ENCODE assay signal across 8 cellular contexts in the genomic region with DNA sequence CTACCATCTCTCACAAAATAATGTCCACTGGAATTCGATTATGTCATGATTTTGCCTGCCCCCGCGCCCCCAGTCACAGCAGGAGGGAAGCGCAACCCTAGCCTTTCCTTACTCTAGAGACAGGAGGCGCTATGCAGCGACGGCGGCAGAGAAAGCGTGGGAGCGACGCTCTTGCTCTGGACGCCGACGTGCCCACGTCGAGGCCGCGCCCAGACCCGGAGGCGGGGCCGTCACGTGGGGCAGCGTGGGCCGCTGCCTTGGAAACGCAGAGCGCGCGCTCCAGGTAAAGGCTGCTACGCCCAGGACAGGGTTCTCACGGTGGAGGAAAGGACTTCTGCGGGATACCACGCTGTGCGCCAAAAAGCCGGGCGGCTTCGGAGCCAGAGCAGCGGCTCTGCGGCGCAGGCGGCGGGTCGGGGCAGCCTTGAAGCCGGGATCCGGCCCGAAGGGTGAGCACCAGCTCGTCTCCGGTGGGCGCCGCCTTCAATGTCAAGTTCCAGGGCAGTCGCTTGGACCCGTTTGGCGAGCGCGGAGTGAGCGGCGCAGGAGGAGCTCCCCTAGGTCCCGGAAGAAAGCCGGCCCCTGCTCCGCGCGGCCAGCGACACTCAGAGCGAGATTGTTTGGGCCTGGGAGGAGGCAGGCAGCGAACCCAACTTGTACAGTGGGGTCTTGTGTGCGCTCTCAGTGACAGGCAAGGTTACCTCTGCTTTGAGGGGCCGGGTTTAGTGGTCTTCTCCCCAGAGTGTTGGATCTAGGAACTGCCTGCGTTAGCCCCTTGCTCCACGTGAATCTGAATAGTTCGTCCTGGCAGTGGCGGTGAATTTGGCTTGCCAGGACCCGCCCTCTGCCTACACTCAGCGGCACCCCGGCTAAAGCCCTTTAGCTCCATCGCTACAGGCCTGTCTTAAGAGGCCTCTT.
DNase-seq lines count a peak whose midpoint lies in the region; ATAC-seq and TF ChIP-seq lines count a peak whose summit lies in the region.

No MANE protein-coding gene starts in this region.

- ATAC-seq in GM21526 (IDR thresholded peaks at IDR 0.05; ENCODE audit: low FRiP score, unreplicated experiment), result peak; percentile 94
- peak; percentile 99 for ATAC-seq in mucosa of descending colon

- H3K4me1 ChIP-seq in OCI-LY3 (ENCODE audit: low read length), result peaks cover 14% of the 10 kb centered on the region
- peaks cover 10% of the 10 kb centered on the region for H3K4me1 ChIP-seq in mucosa of descending colon (ENCODE audit: low read depth)

- DNase-seq in DMS114 treated with DMSO at 0.1 percent for 48 hours (lab: John Stamatoyannopoulos, UW; ENCODE audit: unreplicated experiment), result peak; percentile 72
- peak; percentile 77 for DNase-seq in HuH-7 (ENCODE audit: low spot score)
- DNase-seq in activated T-cell treated with anti-CD3 and anti-CD28 coated beads for 4 hours, result peak; percentile 79
- peak; percentile 29 for DNase-seq in epithelial cell of proximal tubule (ENCODE audit: low read depth)
- DNase-seq in mucosa of descending colon, result peak; percentile 89 to 92 (median 92)
- peak; percentile 57 to 71 for DNase-seq in stimulated activated CD8-positive, alpha-beta memory T cell treated with anti-CD3 and anti-CD28 coated beads, Interleukin-4, amount 100 ng/mL, for 1 hour (ENCODE audit: low read depth in 2 of 2, low spot score in 1 of 2)

- H3K4me3 ChIP-seq in OCI-LY3 (ENCODE audit: low read length), result peak overlapping the region; percentile 93
- H3K4me3 ChIP-seq in epithelial cell of proximal tubule (ENCODE audit: low read depth, low read length), result peak overlapping the region; percentile 77
- peak overlapping the region; percentile 81 for H3K4me3 ChIP-seq in mucosa of descending colon

- H3K27ac ChIP-seq in OCI-LY3 (ENCODE audit: low read length), result peak overlapping the region; percentile 18; the same call in 1 of the 2 replicates

- peaks cover 22% of the 10 kb centered on the region for H3K79me2 ChIP-seq in OCI-LY3 (ENCODE audit: low read length)

- H3K9ac ChIP-seq in OCI-LY3 (ENCODE audit: low read length), result peak overlapping the region; percentile 69

- intact Hi-C loops in mucosa of descending colon (cut with DNase I, micrococcal nuclease), result loop anchor here (2.0 to 10.0 kb wide), 2 partner anchors 177 to 179 kb away; no protein-coding TSS in a partner anchor

- H4K20me1 ChIP-seq in OCI-LY3 (ENCODE audit: insufficient read depth, low read length), result no peaks in the 10 kb centered on the region

- peak overlapping the region; percentile 93 for H3K4me2 ChIP-seq in OCI-LY3 (ENCODE audit: low read length)

- peak; percentile 71 for TF ChIP-seq CTCF in OCI-LY3 (IDR thresholded peaks at IDR 0.05; ENCODE audit: low read depth, low read length)
- peak; percentile 87 for TF ChIP-seq CTCF in epithelial cell of proximal tubule (conservative IDR thresholded peaks at IDR 0.05; ENCODE audit: low read depth, low read length)
- TF ChIP-seq CTCF in mucosa of descending colon (IDR thresholded peaks at IDR 0.05), result peak; percentile 83

- peak overlapping the region; percentile 88 for H2AFZ ChIP-seq in OCI-LY3 (ENCODE audit: low read depth, low read length)

- H3K27me3 ChIP-seq in OCI-LY3 (ENCODE audit: low read depth, low read length), result no peaks in the 10 kb centered on the region

- H3K36me3 ChIP-seq in OCI-LY3 (replicated peaks; ENCODE audit: low read depth, low read length) (no peaks in the 10 kb centered on the region), mucosa of descending colon (ENCODE audit: low read depth) (no peaks in the 10 kb centered on the region)

- H3K9me3 ChIP-seq in OCI-LY3 (ENCODE audit: insufficient read depth, low read length), result no peaks in the 10 kb centered on the region
- H3K9me3 ChIP-seq in mucosa of descending colon, result no peaks in the 10 kb centered on the region

Comparison
In these comparisons a context has a peak if more than half of its experiments do, and no peak if none do; other contexts are left out.
1. Peak in every context shown above with its lines: DNase-seq, ATAC-seq, H3K4me3 ChIP-seq and H3K27ac ChIP-seq.
2. DNase-seq: peak in every context shown above with its lines; median percentile 92 in mucosa of descending colon; 79 in activated T-cell treated with anti-CD3 and anti-CD28 coated beads for 4 hours; 77 in HuH-7; 72 in DMS114 treated with DMSO at 0.1 percent for 48 hours; 64 in stimulated activated CD8-positive, alpha-beta memory T cell treated with anti-CD3 and anti-CD28 coated beads, Interleukin-4, amount 100 ng/mL, for 1 hour; 29 in epithelial cell of proximal tubule.